21 cellular contexts compared by ENCODE assay signal in the genomic region with DNA sequence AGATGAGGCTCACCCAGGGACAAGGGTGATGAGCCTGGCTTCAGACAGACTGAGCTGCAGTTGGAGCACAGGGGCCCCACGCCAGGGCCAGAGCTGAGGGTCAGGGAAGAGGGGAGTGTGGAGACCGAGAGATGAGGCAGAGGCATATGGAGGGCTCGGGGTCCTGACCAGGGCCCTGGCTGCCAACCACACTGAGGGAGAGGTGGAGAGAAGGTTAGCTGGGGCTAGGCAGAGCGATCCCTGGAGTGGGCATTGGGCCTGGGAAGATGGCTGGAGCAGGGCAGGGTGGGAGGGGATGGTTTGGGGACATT. TPM values are rescaled to one million over a fixed set of nuclear protein-coding genes. Genes with fewer than 3 reads are reported as not detected.
DNase-seq lines count a peak whose midpoint lies in the region; ATAC-seq, FAIRE-seq and TF ChIP-seq lines count a peak whose summit lies in the region.
"Had no signal": no experiment of that assay in that cellular context is flagged by ENCODE, and none has a peak within 500 bp of the region (broad histone marks: within the 10 kb centered on the region; RNA-seq: fewer than 3 reads in every experiment).

No MANE protein-coding gene starts in this region.

- POLR2A ChIA-PET in naive thymus-derived CD4-positive, alpha-beta T cell (lab: Charles Lee): no interaction called here

- H3K9me3 Mint-ChIP-seq in osteocyte (ENCODE audit: unreplicated experiment): no peaks in the 10 kb centered on the region
- H3K9me3 Mint-ChIP-seq in natural killer cell treated with Interleukin-12 subunit alpha and Interleukin-12 subunit beta and Interleukin-15 and Interleukin-18, amount 100 ng/mL, for 72 hours: no peaks in the 10 kb centered on the region
- no peaks in the 10 kb centered on the region for H3K9me3 Mint-ChIP-seq in naive thymus-derived CD4-positive, alpha-beta T cell
- H3K9me3 Mint-ChIP-seq: HFFc6 had no signal

- WGBS in heart left ventricle, 4 donors: 82 to 88% (median 87%) methylated on average over 4 of the region's 4 CpGs

- no peak for TF ChIP-seq CTCF in heart left ventricle (IDR thresholded peaks at IDR 0.05)
- no peak for TF ChIP-seq CTCF in right atrium auricular region (IDR thresholded peaks at IDR 0.05)
- TF ChIP-seq CTCF in kidney (IDR thresholded peaks at IDR 0.05; ENCODE audit: borderline replicate concordance, extremely low read depth, insufficient read depth): no peak
- TF ChIP-seq CTCF in osteocyte (IDR thresholded peaks at IDR 0.05): no peak

- no peak for TF ChIP-seq POLR2A in heart left ventricle (IDR thresholded peaks at IDR 0.05)

- peak overlapping the region; percentile 76 for H3K27ac Mint-ChIP-seq in osteocyte (ENCODE audit: unreplicated experiment)
- no peak overlapping the region for H3K27ac Mint-ChIP-seq in natural killer cell treated with Interleukin-12 subunit alpha and Interleukin-12 subunit beta and Interleukin-15 and Interleukin-18, amount 100 ng/mL, for 72 hours
- no peak overlapping the region for H3K27ac Mint-ChIP-seq in naive thymus-derived CD4-positive, alpha-beta T cell
- H3K27ac Mint-ChIP-seq: HFFc6 had no signal

- H3K36me3 ChIP-seq in heart left ventricle (peaks cover 0 to 20% (median 4%) of the 10 kb centered on the region in 9 donors), right atrium auricular region (no peaks in the 10 kb centered on the region), kidney (ENCODE audit: control insufficient read depth in 1 of 2, insufficient read depth in 2 of 2, low read length in 2 of 2) (no peaks in the 10 kb centered on the region)
- H3K36me3 ChIP-seq in naive thymus-derived CD4-positive, alpha-beta T cell (ENCODE audit: control insufficient read depth in 2 of 3, insufficient read depth in 3 of 3, low read length in 3 of 3): no peaks in the 10 kb centered on the region

- DNase-seq in heart left ventricle (peak in 1 of 5 donors; percentile 7), right atrium auricular region (ENCODE audit: low spot score) (no peak), kidney (peak; percentile 72), osteocyte (ENCODE audit: extremely low spot score, unreplicated experiment) (no peak), dermis blood vessel endothelial cell (no peak)
- no peak for DNase-seq in natural killer cell treated with Interleukin-12 subunit alpha and Interleukin-12 subunit beta and Interleukin-15 and Interleukin-18, amount 100 ng/mL, for 72 hours (ENCODE audit: low spot score)
- DNase-seq in naive thymus-derived CD4-positive, alpha-beta T cell: no peak
- no peak for DNase-seq in activated effector memory CD4-positive, alpha-beta T cell treated with Interleukin-2 at 50 U/mL for 16 hours
- DNase-seq: DMS153, HFFc6, Karpas-422, MM.1S, NCI-H1105, NCI-H187 treated with DMSO at 0.1 percent for 48 hours, NCI-H446, NCI-H748 treated with DMSO at 0.1 percent for 48 hours, PC-3 had no signal

- no peaks in the 10 kb centered on the region for H3K27me3 ChIP-seq in heart left ventricle
- H3K27me3 ChIP-seq in right atrium auricular region: no peaks in the 10 kb centered on the region
- H3K27me3 ChIP-seq in naive thymus-derived CD4-positive, alpha-beta T cell (ENCODE audit: control insufficient read depth in 2 of 2, insufficient read depth in 2 of 2, low read length in 2 of 2): no peaks in the 10 kb centered on the region

- H3K4me1 ChIP-seq in heart left ventricle: peaks cover 3 to 94% (median 72%) of the 10 kb centered on the region in 12 donors
- H3K4me1 ChIP-seq in right atrium auricular region: peaks cover 0 to 79% of the 10 kb centered on the region in 2 donors
- peaks cover 0 to 33% of the 10 kb centered on the region in 2 donors for H3K4me1 ChIP-seq in kidney (ENCODE audit: control insufficient read depth in 1 of 2, insufficient read depth in 1 of 2, low read depth in 1 of 2, low read length in 2 of 2)
- H3K4me1 ChIP-seq in naive thymus-derived CD4-positive, alpha-beta T cell (ENCODE audit: control insufficient read depth in 2 of 2, insufficient read depth in 2 of 2, low read length in 2 of 2): no peaks in the 10 kb centered on the region

- peak overlapping the region in 8 of 12 donors; percentile 16 to 51 (median 36) for H3K27ac ChIP-seq in heart left ventricle
- peak overlapping the region in 1 of 2 donors; percentile 21 for H3K27ac ChIP-seq in right atrium auricular region
- no peak overlapping the region for H3K27ac ChIP-seq in kidney (ENCODE audit: low read depth in 2 of 2, low read length in 2 of 2)
- no peak overlapping the region for H3K27ac ChIP-seq in naive thymus-derived CD4-positive, alpha-beta T cell (ENCODE audit: low read depth, low read length)
- H3K27ac ChIP-seq: C4-2B had no signal

- H3K9me3 ChIP-seq in heart left ventricle (no peaks in the 10 kb centered on the region), right atrium auricular region (no peaks in the 10 kb centered on the region), kidney (ENCODE audit: control insufficient read depth in 1 of 2, low read length in 2 of 2) (no peaks in the 10 kb centered on the region)
- no peaks in the 10 kb centered on the region for H3K9me3 ChIP-seq in naive thymus-derived CD4-positive, alpha-beta T cell (ENCODE audit: control insufficient read depth in 2 of 3, low read length in 3 of 3)
- H3K9me3 ChIP-seq: A549 had no signal

- H3K36me3 Mint-ChIP-seq in osteocyte (ENCODE audit: unreplicated experiment): peaks cover 4% of the 10 kb centered on the region
- no peaks in the 10 kb centered on the region for H3K36me3 Mint-ChIP-seq in natural killer cell treated with Interleukin-12 subunit alpha and Interleukin-12 subunit beta and Interleukin-15 and Interleukin-18, amount 100 ng/mL, for 72 hours
- H3K36me3 Mint-ChIP-seq in naive thymus-derived CD4-positive, alpha-beta T cell: no peaks in the 10 kb centered on the region

- intact Hi-C loops in heart left ventricle (cut with DNase I) (no loop called here), kidney (cut with DNase I) (no loop called here)
- intact Hi-C loops in naive thymus-derived CD4-positive, alpha-beta T cell (cut with micrococcal nuclease): no loop called here

- FAIRE-seq in kidney (lab: Jason Lieb, UNC): no peak
- FAIRE-seq: A549, HepG2 had no signal

- CTCF ChIA-PET in naive thymus-derived CD4-positive, alpha-beta T cell (lab: Charles Lee): no interaction called here

- H3K4me3 ChIP-seq in heart left ventricle (no peak overlapping the region), right atrium auricular region (no peak overlapping the region), kidney (ENCODE audit: low read length in 2 of 2) (no peak overlapping the region)
- no peak overlapping the region for H3K4me3 ChIP-seq in naive thymus-derived CD4-positive, alpha-beta T cell (ENCODE audit: low read length)
- H3K4me3 ChIP-seq: A549 had no signal

- no peak overlapping the region for H3K9ac ChIP-seq in kidney (ENCODE audit: low read length in 2 of 2)

- no peak overlapping the region for H3K4me3 Mint-ChIP-seq in osteocyte (ENCODE audit: unreplicated experiment)
- no peak overlapping the region for H3K4me3 Mint-ChIP-seq in natural killer cell treated with Interleukin-12 subunit alpha and Interleukin-12 subunit beta and Interleukin-15 and Interleukin-18, amount 100 ng/mL, for 72 hours
- H3K4me3 Mint-ChIP-seq in naive thymus-derived CD4-positive, alpha-beta T cell: no peak overlapping the region
- H3K4me3 Mint-ChIP-seq: HFFc6 had no signal

- H3K4me1 Mint-ChIP-seq in osteocyte (ENCODE audit: unreplicated experiment): peaks cover 74% of the 10 kb centered on the region
- H3K4me1 Mint-ChIP-seq in natural killer cell treated with Interleukin-12 subunit alpha and Interleukin-12 subunit beta and Interleukin-15 and Interleukin-18, amount 100 ng/mL, for 72 hours (ENCODE audit: low read depth in 2 of 2): peaks cover 6 to 8% of the 10 kb centered on the region in 2 donors
- peaks cover 5 to 16% (median 8%) of the 10 kb centered on the region in 7 donors for H3K4me1 Mint-ChIP-seq in naive thymus-derived CD4-positive, alpha-beta T cell

- ATAC-seq in heart left ventricle: no peak
- ATAC-seq in natural killer cell treated with Interleukin-12 subunit alpha and Interleukin-12 subunit beta and Interleukin-15 and Interleukin-18, amount 100 ng/mL, for 72 hours: no peak
- no peak for ATAC-seq in naive thymus-derived CD4-positive, alpha-beta T cell
- ATAC-seq: A549, HepG2, PC-3 had no signal

- no peaks in the 10 kb centered on the region for H3K27me3 Mint-ChIP-seq in osteocyte (ENCODE audit: unreplicated experiment)
- peaks cover 13 to 18% of the 10 kb centered on the region in 2 donors for H3K27me3 Mint-ChIP-seq in natural killer cell treated with Interleukin-12 subunit alpha and Interleukin-12 subunit beta and Interleukin-15 and Interleukin-18, amount 100 ng/mL, for 72 hours
- H3K27me3 Mint-ChIP-seq in naive thymus-derived CD4-positive, alpha-beta T cell: peaks cover 7 to 21% (median 10%) of the 10 kb centered on the region in 5 donors

RNA-seq across cellular contexts. Expression of a gene that starts 8.0 kb away (rescaled TPM):
- 10 to 100 TPM in 2 of 9 donors, 1 to 10 TPM in 7; 4.1 to 14.7 (median 7.5) TPM for total RNA-seq in heart left ventricle
- polyA plus RNA-seq in heart left ventricle: 1 to 10 TPM; 7.1 TPM
- 10 to 100 TPM in 1 of 2 donors, 1 to 10 TPM in 1; 7.9 to 12.5 TPM for total RNA-seq in right atrium auricular region
- total RNA-seq in kidney: 17.2 TPM
- 4.5 TPM for polyA plus RNA-seq in kidney (ENCODE audit: insufficient read depth, low read depth, low replicate concordance)
- 27.4 and 28.2 TPM in 2 replicates for total RNA-seq in osteocyte
- total RNA-seq in dermis blood vessel endothelial cell: 19.1 and 53.5 TPM in 2 replicates
- under 1 TPM in 1 of 2 donors, not detected in 1; 0.64 TPM for total RNA-seq in natural killer cell treated with Interleukin-12 subunit alpha and Interleukin-12 subunit beta and Interleukin-15 and Interleukin-18, amount 100 ng/mL, for 72 hours
- total RNA-seq in naive thymus-derived CD4-positive, alpha-beta T cell: under 1 TPM; 0.19 to 0.88 (median 0.30) TPM
- polyA plus RNA-seq in naive thymus-derived CD4-positive, alpha-beta T cell: 1 to 10 TPM in 1 of 2 donors, under 1 TPM in 1; 0.82 to 1.2 TPM
- total RNA-seq: H4 had no signal

RNA-seq across cellular contexts. Expression of a gene that starts 18.9 kb away (rescaled TPM):
- total RNA-seq in heart left ventricle (under 1 TPM in 1 of 9 donors, not detected in 8; 0.27 TPM), right atrium auricular region (not detected), kidney (0.50 TPM), osteocyte (0.18 and 0.35 TPM in 2 replicates), dermis blood vessel endothelial cell (0.14 and 0.34 TPM in 2 replicates)
- polyA plus RNA-seq in heart left ventricle (under 1 TPM; 0.06 to 0.42 TPM), kidney (ENCODE audit: insufficient read depth, low read depth, low replicate concordance) (0.19 TPM)
- not detected for total RNA-seq in natural killer cell treated with Interleukin-12 subunit alpha and Interleukin-12 subunit beta and Interleukin-15 and Interleukin-18, amount 100 ng/mL, for 72 hours
- not detected for total RNA-seq in naive thymus-derived CD4-positive, alpha-beta T cell
- not detected for polyA plus RNA-seq in naive thymus-derived CD4-positive, alpha-beta T cell
- total RNA-seq: H4, HepG2 had no signal
- polyA plus RNA-seq: HepG2 had no signal

RNA-seq across cellular contexts. Expression of a gene that starts 40.9 kb away (rescaled TPM):
- total RNA-seq in heart left ventricle (1 to 10 TPM in 5 of 9 donors, under 1 TPM in 4; 0.22 to 1.6 (median 1.1) TPM), right atrium auricular region (1 to 10 TPM in 1 of 2 donors, under 1 TPM in 1; 0.43 to 1.7 TPM), kidney (1.0 TPM), osteocyte (not detected in 2 replicates), dermis blood vessel endothelial cell (not detected in 2 replicates)
- polyA plus RNA-seq in heart left ventricle (1 to 10 TPM in 1 of 2 donors, under 1 TPM in 1; 0.30 to 1.4 TPM), kidney (ENCODE audit: insufficient read depth, low read depth, low replicate concordance) (1.3 TPM)
- 1 to 10 TPM; 1.4 to 8.1 TPM for total RNA-seq in natural killer cell treated with Interleukin-12 subunit alpha and Interleukin-12 subunit beta and Interleukin-15 and Interleukin-18, amount 100 ng/mL, for 72 hours
- total RNA-seq in naive thymus-derived CD4-positive, alpha-beta T cell: 10 to 100 TPM in 1 of 5 experiments, 1 to 10 TPM in 2, not detected in 2; 3.2 to 17.3 (median 3.3) TPM
- polyA plus RNA-seq in naive thymus-derived CD4-positive, alpha-beta T cell: under 1 TPM in 1 of 2 donors, not detected in 1; 0.09 TPM
- total RNA-seq: HepG2 had no signal
- polyA plus RNA-seq: HepG2 had no signal

RNA-seq across cellular contexts. Expression of a gene that starts 42.6 kb away (rescaled TPM):
- under 1 TPM in 7 of 9 donors, not detected in 2; 0.07 to 0.35 (median 0.11) TPM for total RNA-seq in heart left ventricle
- under 1 TPM in 1 of 2 donors, not detected in 1; 0.42 TPM for polyA plus RNA-seq in heart left ventricle
- total RNA-seq in right atrium auricular region: not detected
- total RNA-seq in kidney: 0.35 TPM
- polyA plus RNA-seq in kidney (ENCODE audit: insufficient read depth, low read depth, low replicate concordance): 2.4 TPM
- total RNA-seq in osteocyte: 0.08 and 0.21 TPM in 2 replicates
- not detected in 2 replicates for total RNA-seq in dermis blood vessel endothelial cell
- under 1 TPM; 0.14 TPM for total RNA-seq in natural killer cell treated with Interleukin-12 subunit alpha and Interleukin-12 subunit beta and Interleukin-15 and Interleukin-18, amount 100 ng/mL, for 72 hours
- total RNA-seq in naive thymus-derived CD4-positive, alpha-beta T cell: under 1 TPM in 1 of 5 experiments, not detected in 4; 0.63 TPM
- not detected for polyA plus RNA-seq in naive thymus-derived CD4-positive, alpha-beta T cell
- total RNA-seq: H4, HepG2, HFFc6, PC-3 had no signal
- polyA plus RNA-seq: A549, HepG2 had no signal

Comparison
In these comparisons a context has a peak if more than half of its experiments do, and no peak if none do; other contexts are left out.
1. H3K27ac ChIP-seq: peak in heart left ventricle (8 of 12); none in kidney (0 of 2) and naive thymus-derived CD4-positive, alpha-beta T cell (single experiment).